In the genomic region with DNA sequence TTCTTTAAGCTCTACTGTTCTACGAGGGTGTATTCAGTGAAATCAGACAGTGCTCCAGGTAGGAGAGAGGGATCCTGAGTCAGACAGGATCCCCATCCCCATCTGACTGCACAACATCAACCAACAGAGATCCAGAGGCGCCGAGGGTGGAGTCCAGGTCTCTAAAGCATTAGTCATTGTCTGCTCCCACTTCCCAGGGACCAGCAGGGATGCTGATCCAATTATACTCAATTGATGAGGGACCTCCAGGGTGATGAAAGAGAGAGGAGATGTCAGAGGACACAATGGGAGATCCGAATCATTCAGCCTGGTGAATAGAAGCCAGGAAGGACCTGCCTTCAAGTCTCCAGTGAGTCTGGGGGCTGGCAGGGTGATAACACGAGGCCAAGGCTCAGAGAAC, we compare ENCODE assay signal across 22 cellular contexts. TPM values are rescaled to one million over a fixed set of nuclear protein-coding genes. Genes with fewer than 3 reads are reported as not detected.
A peak's percentile ranks its signal among the peaks of the same experiment; 100 is the strongest.
DNase-seq lines count a peak whose midpoint lies in the region; ATAC-seq and TF ChIP-seq lines count a peak whose summit lies in the region.
"Had no signal": no experiment of that assay in that cellular context is flagged by ENCODE, and none has a peak within 500 bp of the region (broad histone marks: within the 10 kb centered on the region; RNA-seq: fewer than 3 reads in every experiment).

No MANE protein-coding gene starts in this region.

- no peak overlapping the region for H3K27ac Mint-ChIP-seq in endodermal cell
- H3K27ac Mint-ChIP-seq: B cell had no signal

- H3K4me1 Mint-ChIP-seq in endodermal cell, result peaks cover 6% of the 10 kb centered on the region
- H3K4me1 Mint-ChIP-seq: B cell had no signal

- H3K4me2 ChIP-seq in neuronal stem cell (ENCODE audit: insufficient read depth, low read length, poor library complexity, severe bottlenecking), result no peak overlapping the region

- H3K4me3 ChIP-seq in endodermal cell (ENCODE audit: low read length), result no peak overlapping the region
- H3K4me3 ChIP-seq in neuronal stem cell (ENCODE audit: low read length in 2 of 2), result no peak overlapping the region
- H3K4me3 ChIP-seq: SJCRH30 had no signal

- peak; percentile 37 for DNase-seq in ELF-1 (ENCODE audit: low read depth, low spot score)
- DNase-seq in NCI-H69 (lab: John Stamatoyannopoulos, UW), result peak; percentile 10
- DNase-seq in endodermal cell, result peak; percentile 65
- DNase-seq in neuronal stem cell (ENCODE audit: low spot score), result peak; percentile 40
- no peak for DNase-seq in NCI-H524 (lab: John Stamatoyannopoulos, UW)
- DNase-seq in stimulated activated CD4-positive, alpha-beta T cell treated with anti-CD3 and anti-CD28 coated beads, Interleukin-12 subunit alpha, Interleukin-12 subunit beta, amount 100 ng/mL, for 4 hours, result no peak
- DNase-seq: CD4-positive, CD25-positive, alpha-beta regulatory T cell; EL; H7; KG1; NCI-H1092; NCI-H1436 treated with DMSO at 0.1 percent for 48 hours; NCI-H2029 treated with DMSO at 0.1 percent for 48 hours; NCI-H2171 treated with DMSO at 0.1 percent for 48 hours; NCI-H446; NCI-H526 treated with DMSO at 0.1 percent for 48 hours; NK-92 treated with Interleukin-12 subunit alpha and Interleukin-12 subunit beta, amount 100 ng/mL, for 24 hours; SJCRH30 had no signal

- H3K4ac ChIP-seq in neuronal stem cell (ENCODE audit: low read length), result no peak overlapping the region

- no peaks in the 10 kb centered on the region for H3K79me1 ChIP-seq in neuronal stem cell (ENCODE audit: low read depth, low read length)

- peaks cover 1% of the 10 kb centered on the region for H3K36me3 Mint-ChIP-seq in endodermal cell (ENCODE audit: low read depth)
- H3K36me3 Mint-ChIP-seq: CD4-positive, CD25-positive, alpha-beta regulatory T cell had no signal

- 59 to 66% methylated on average over 4 to 5 of the region's 5 CpGs for WGBS in endodermal cell (ENCODE audit: insufficient coverage in 1 of 2, insufficient read length in 1 of 2), 2 experiments
- no CpG with 5 or more reads among the region's 5 CpGs for WGBS in neuronal stem cell (ENCODE audit: extremely low coverage in 2 of 2, insufficient read length in 2 of 2, insufficient replicate concordance in 1 of 2), 2 donors

- H3K9ac ChIP-seq in endodermal cell (ENCODE audit: extremely low read depth, low read length, poor library complexity, severe bottlenecking), result no peak overlapping the region
- H3K9ac ChIP-seq in neuronal stem cell (ENCODE audit: low read depth, low read length, poor library complexity), result no peak overlapping the region

- H3K27ac ChIP-seq in endodermal cell (ENCODE audit: low read depth, low read length) (no peak overlapping the region), neuronal stem cell (replicated peaks; ENCODE audit: low read length) (no peak overlapping the region)
- H3K27ac ChIP-seq: HL-60, SJCRH30 had no signal

- no peak overlapping the region for H2AK5ac ChIP-seq in neuronal stem cell (ENCODE audit: low read depth, low read length)

- H3K9me3 ChIP-seq in endodermal cell (ENCODE audit: control insufficient read depth, low read length) (peaks cover 15% of the 10 kb centered on the region), neuronal stem cell (replicated peaks in 1 of 2; ENCODE audit: control insufficient read depth in 2 of 2, insufficient read depth in 1 of 2, low read depth in 1 of 2, low read length in 2 of 2) (no peaks in the 10 kb centered on the region)

- no peak overlapping the region for H3K18ac ChIP-seq in neuronal stem cell (ENCODE audit: low read length)

- H3K9me3 Mint-ChIP-seq in endodermal cell, result peaks cover 31% of the 10 kb centered on the region

- no peak overlapping the region for H2BK120ac ChIP-seq in neuronal stem cell (ENCODE audit: low read depth, low read length)

- H3K27me3 ChIP-seq in endodermal cell (ENCODE audit: control insufficient read depth, insufficient read depth, low read length, poor library complexity, severe bottlenecking) (no peaks in the 10 kb centered on the region), neuronal stem cell (ENCODE audit: control insufficient read depth in 3 of 3, insufficient read depth in 3 of 3, low read depth in 1 of 3, low read length in 3 of 3) (no peaks in the 10 kb centered on the region)
- H3K27me3 ChIP-seq: SJCRH30 had no signal

- no peak overlapping the region for H3K4me3 Mint-ChIP-seq in endodermal cell
- H3K4me3 Mint-ChIP-seq: B cell; CD4-positive, CD25-positive, alpha-beta regulatory T cell had no signal

- TF ChIP-seq CTCF in endodermal cell (conservative IDR thresholded peaks at IDR 0.05), result no peak

- H2BK12ac ChIP-seq in neuronal stem cell (ENCODE audit: low read length), result no peak overlapping the region

- no peak overlapping the region for H3K23ac ChIP-seq in neuronal stem cell (ENCODE audit: low read depth, low read length, poor library complexity)

- H3K36me3 ChIP-seq in endodermal cell (ENCODE audit: control insufficient read depth, insufficient read depth, low read length) (no peaks in the 10 kb centered on the region), neuronal stem cell (replicated peaks in 1 of 2; ENCODE audit: control insufficient read depth in 2 of 2, insufficient read depth in 2 of 2, low read length in 2 of 2) (no peaks in the 10 kb centered on the region)
- H3K36me3 ChIP-seq: SJCRH30 had no signal

- no peak overlapping the region for H3K14ac ChIP-seq in neuronal stem cell (ENCODE audit: low read length)

- no peak overlapping the region for H2BK5ac ChIP-seq in neuronal stem cell (ENCODE audit: low read length)

- no peak for ATAC-seq in HG02588 (IDR thresholded peaks at IDR 0.05; ENCODE audit: unreplicated experiment)
- ATAC-seq: Panc1 had no signal

- H4K8ac ChIP-seq in neuronal stem cell (ENCODE audit: low read depth, low read length), result no peak overlapping the region

- H2BK15ac ChIP-seq in neuronal stem cell (ENCODE audit: low read length), result no peak overlapping the region

- H2AFZ ChIP-seq in neuronal stem cell (ENCODE audit: low read length), result peak overlapping the region; percentile 61

- no peaks in the 10 kb centered on the region for H3K27me3 Mint-ChIP-seq in endodermal cell (ENCODE audit: insufficient read depth)

- no peak overlapping the region for H4K91ac ChIP-seq in neuronal stem cell (ENCODE audit: low read depth, low read length, poor library complexity)

- H3K4me1 ChIP-seq in endodermal cell (ENCODE audit: control insufficient read depth, insufficient read depth, low read length), result no peaks in the 10 kb centered on the region
- H3K4me1 ChIP-seq in neuronal stem cell (ENCODE audit: control insufficient read depth in 2 of 2, insufficient read depth in 1 of 2, low read depth in 1 of 2, low read length in 2 of 2), result no peaks in the 10 kb centered on the region
- H3K4me1 ChIP-seq: SJCRH30 had no signal

RNA-seq across cellular contexts. Expression of a gene that starts 39.5 kb away (rescaled TPM):
- total RNA-seq in endodermal cell, result 100 to 1,000 TPM; 543 to 585 TPM
- polyA plus RNA-seq in endodermal cell (2013, experiment 1 of 2), result 1,221 TPM
- 1,270 TPM for polyA plus RNA-seq in endodermal cell (2013, experiment 2 of 2)
- polyA plus RNA-seq in neuronal stem cell (2013, experiment 1 of 2), result 714 TPM
- polyA plus RNA-seq in neuronal stem cell (2013, experiment 2 of 2), result 708 TPM

RNA-seq across cellular contexts. Expression of a gene that starts 52.1 kb away (rescaled TPM):
- 10 to 100 TPM; 11.6 to 13.3 TPM for total RNA-seq in endodermal cell
- 10.9 TPM for polyA plus RNA-seq in endodermal cell (2013, experiment 1 of 2)
- polyA plus RNA-seq in endodermal cell (2013, experiment 2 of 2), result 8.7 TPM
- 6.6 TPM for polyA plus RNA-seq in neuronal stem cell (2013, experiment 1 of 2)
- polyA plus RNA-seq in neuronal stem cell (2013, experiment 2 of 2), result 7.3 TPM

Comparison
In these comparisons a context has a peak if more than half of its experiments do, and no peak if none do; other contexts are left out.
1. DNase-seq: peak in ELF-1 (single experiment), NCI-H69 (single experiment), endodermal cell (single experiment) and neuronal stem cell (single experiment); none in NCI-H524 (0 of 2) and stimulated activated CD4-positive, alpha-beta T cell treated with anti-CD3 and anti-CD28 coated beads, Interleukin-12 subunit alpha, Interleukin-12 subunit beta, amount 100 ng/mL, for 4 hours (single experiment).